11 cellular contexts compared by ENCODE assay signal in the genomic region with DNA sequence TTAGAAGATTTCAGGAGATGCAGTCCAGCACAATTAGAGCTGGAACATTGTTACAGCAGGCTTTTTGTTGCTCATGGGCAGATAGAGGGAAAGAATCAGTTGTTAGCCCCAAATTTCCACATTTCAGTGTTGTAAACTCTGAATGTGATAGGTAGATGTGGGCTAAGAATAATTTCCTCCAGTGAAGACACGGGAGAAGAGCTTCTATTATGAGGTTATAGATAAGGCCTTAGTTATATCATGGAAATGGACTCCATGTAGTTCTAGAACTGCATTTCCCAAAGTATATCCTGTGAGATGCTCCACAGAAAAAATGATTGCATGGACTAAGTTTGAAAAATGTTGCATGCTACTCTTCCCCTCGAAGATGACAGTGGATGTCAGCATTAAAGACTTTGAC.
DNase-seq lines count a peak whose midpoint lies in the region; ATAC-seq and TF ChIP-seq lines count a peak whose summit lies in the region.
"Had no signal": no experiment of that assay in that cellular context is flagged by ENCODE, and none has a peak within 500 bp of the region (broad histone marks: within the 10 kb centered on the region; RNA-seq: fewer than 3 reads in every experiment).

No MANE protein-coding gene starts in this region.

- no peak overlapping the region for H3K27ac ChIP-seq in heart left ventricle
- H3K27ac ChIP-seq in left ventricle myocardium inferior (replicated peaks): no peak overlapping the region
- H3K27ac ChIP-seq in smooth muscle cell (ENCODE audit: low read depth): no peak overlapping the region
- no peak overlapping the region for H3K27ac ChIP-seq in esophagus muscularis mucosa (replicated peaks in 1 of 4)
- H3K27ac ChIP-seq: C4-2B had no signal

- no peaks in the 10 kb centered on the region for H3K27me3 ChIP-seq in heart left ventricle
- H3K27me3 ChIP-seq in left ventricle myocardium inferior (ENCODE audit: low read depth): no peaks in the 10 kb centered on the region
- no peaks in the 10 kb centered on the region for H3K27me3 ChIP-seq in adipocyte (replicated peaks; ENCODE audit: control insufficient read depth, insufficient read depth, low read length)
- H3K27me3 ChIP-seq in smooth muscle cell (ENCODE audit: low read depth): no peaks in the 10 kb centered on the region
- H3K27me3 ChIP-seq in esophagus muscularis mucosa: no peaks in the 10 kb centered on the region

- H3K9ac ChIP-seq in adipocyte (ENCODE audit: low read length): peak overlapping the region; percentile 30
- no peak overlapping the region for H3K9ac ChIP-seq in smooth muscle cell (ENCODE audit: low read depth)

- intact Hi-C loops in heart left ventricle (cut with DNase I): loop anchor here (2.0 to 10.0 kb wide), 9 partner anchors 65 to 1555 kb away; a partner anchor contains a TSS
- intact Hi-C loops in left ventricle myocardium inferior (cut with micrococcal nuclease): no loop called here
- intact Hi-C loops in esophagus muscularis mucosa (cut with DNase I): loop anchor here (2.0 kb wide), 1 partner anchor 1425 kb away; no protein-coding TSS in a partner anchor

- H3K36me3 ChIP-seq in heart left ventricle (peaks cover 0 to 36% (median 7%) of the 10 kb centered on the region in 9 donors), left ventricle myocardium inferior (peaks cover 18% of the 10 kb centered on the region), adipocyte (ENCODE audit: control insufficient read depth, insufficient read depth, low read length, severe bottlenecking) (no peaks in the 10 kb centered on the region), smooth muscle cell (ENCODE audit: low read depth) (no peaks in the 10 kb centered on the region), esophagus muscularis mucosa (peaks cover 0 to 22% (median 9%) of the 10 kb centered on the region in 4 donors)

- no peak for TF ChIP-seq EP300 in esophagus muscularis mucosa (IDR thresholded peaks at IDR 0.05)

- WGBS in heart left ventricle, 4 donors: 29 to 43% (median 38%) methylated on average over 2 of the region's 2 CpGs
- WGBS in smooth muscle cell (ENCODE audit: low lambda C conversion rate): 61% methylated on average over 2 of the region's 2 CpGs
- WGBS in esophagus muscularis mucosa: 58% methylated on average over 2 of the region's 2 CpGs

- H3F3A ChIP-seq in smooth muscle cell (ENCODE audit: low read depth): no peaks in the 10 kb centered on the region

- in situ Hi-C loops in Caki2 (cut with HindIII; ENCODE audit: low pct_unique_long_range_greater_than_20kb, low sequenced_read_pairs): no loop called here

- H3K4me1 ChIP-seq in heart left ventricle (peaks cover 0 to 18% (median 0%) of the 10 kb centered on the region in 12 donors), left ventricle myocardium inferior (peaks cover 9% of the 10 kb centered on the region), adipocyte (ENCODE audit: control insufficient read depth, insufficient read depth, low read length) (peaks cover 21% of the 10 kb centered on the region), smooth muscle cell (ENCODE audit: low read depth) (no peaks in the 10 kb centered on the region), esophagus muscularis mucosa (peaks cover 0 to 32% (median 18%) of the 10 kb centered on the region in 4 donors)
- H3K4me1 ChIP-seq: HAP-1 had no signal

- H3K79me2 ChIP-seq in smooth muscle cell (ENCODE audit: low read depth): no peaks in the 10 kb centered on the region

- H3K9me3 ChIP-seq in heart left ventricle (no peaks in the 10 kb centered on the region), left ventricle myocardium inferior (replicated peaks) (no peaks in the 10 kb centered on the region), adipocyte (ENCODE audit: control insufficient read depth, low read length) (no peaks in the 10 kb centered on the region), smooth muscle cell (replicated peaks; ENCODE audit: low read depth) (no peaks in the 10 kb centered on the region), esophagus muscularis mucosa (no peaks in the 10 kb centered on the region)
- H3K9me3 ChIP-seq: HAP-1 had no signal

- no peak overlapping the region for H2AFZ ChIP-seq in smooth muscle cell (ENCODE audit: low read depth)

- TF ChIP-seq CTCF in heart left ventricle (IDR thresholded peaks at IDR 0.05) (no peak), left ventricle myocardium inferior (IDR thresholded peaks at IDR 0.05; ENCODE audit: borderline replicate concordance) (no peak), smooth muscle cell (IDR thresholded peaks at IDR 0.05; ENCODE audit: borderline replicate concordance, insufficient read depth, poor library complexity, severe bottlenecking) (no peak), esophagus muscularis mucosa (IDR thresholded peaks at IDR 0.05) (no peak)

- no peaks in the 10 kb centered on the region for H4K20me1 ChIP-seq in smooth muscle cell (ENCODE audit: low read depth)

- peak overlapping the region; percentile 60 for H3K4me2 ChIP-seq in smooth muscle cell

- TF ChIP-seq POLR2A in heart left ventricle (IDR thresholded peaks at IDR 0.05) (no peak), esophagus muscularis mucosa (IDR thresholded peaks at IDR 0.05; ENCODE audit: low read depth) (no peak)

- no peak for DNase-seq in heart left ventricle
- DNase-seq in left ventricle myocardium inferior: no peak
- DNase-seq in Caki2 (ENCODE audit: low read depth): peak; percentile 4
- no peak for DNase-seq in adipocyte (ENCODE audit: low read depth)
- no peak for DNase-seq in smooth muscle cell (lab: John Stamatoyannopoulos, UW; ENCODE audit: unreplicated experiment)
- DNase-seq in AG08395 (ENCODE audit: low spot score): no peak
- no peak for DNase-seq in esophagus muscularis mucosa (ENCODE audit: extremely low spot score)
- DNase-seq: 8988T, GF-D8 had no signal

- peak in 3 of 4 donors; percentile 40 to 46 (median 41) for ATAC-seq in heart left ventricle

- H3K4me3 ChIP-seq in heart left ventricle: no peak overlapping the region
- no peak overlapping the region for H3K4me3 ChIP-seq in left ventricle myocardium inferior
- no peak overlapping the region for H3K4me3 ChIP-seq in adipocyte (ENCODE audit: low read length)
- no peak overlapping the region for H3K4me3 ChIP-seq in smooth muscle cell
- no peak overlapping the region for H3K4me3 ChIP-seq in esophagus muscularis mucosa
- H3K4me3 ChIP-seq: HAP-1 had no signal
